ENCODE assay signal across 8 cellular contexts in the genomic region with DNA sequence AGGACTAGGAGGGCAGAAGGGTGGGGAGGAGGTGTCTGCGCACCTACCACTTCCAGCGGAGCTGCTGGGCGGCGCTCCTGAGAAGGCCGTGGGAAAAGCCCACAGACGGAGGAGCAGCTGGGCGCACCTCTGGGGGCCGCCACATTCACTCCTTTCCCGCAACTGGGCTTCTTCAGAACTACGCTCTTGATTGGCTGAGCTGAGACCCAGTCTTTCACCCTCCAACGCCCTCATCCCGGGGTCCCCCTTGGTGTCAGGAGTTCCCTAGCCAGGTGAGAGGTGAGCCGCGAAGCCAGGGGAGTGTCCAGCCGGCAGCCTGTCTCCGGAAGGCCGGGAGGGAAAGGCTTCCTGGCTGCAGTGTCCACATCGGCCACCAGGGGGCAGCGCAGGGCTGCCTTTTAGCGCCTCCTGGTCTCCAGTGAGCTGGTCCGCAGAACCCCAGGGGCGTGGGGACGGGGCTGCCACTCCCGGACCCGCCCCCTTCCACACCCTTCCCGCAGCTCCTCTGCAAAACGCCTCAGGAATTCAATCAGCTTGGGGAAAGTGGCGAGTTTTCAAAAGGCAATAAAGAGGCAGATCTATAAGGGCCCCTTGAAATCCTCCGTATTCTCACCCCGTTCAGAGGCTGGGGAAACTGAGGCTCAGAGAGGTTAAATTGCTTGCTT.
A peak's percentile ranks its signal among the peaks of the same experiment; 100 is the strongest.
DNase-seq lines count a peak whose midpoint lies in the region; TF ChIP-seq lines count a peak whose summit lies in the region.

No MANE protein-coding gene starts in this region.

- TF ChIP-seq POLR2A in stomach (IDR thresholded peaks at IDR 0.05): no peak

- WGBS in stomach, 5 donors: 3 to 6% (median 4%) methylated on average over 24 to 30 of the region's 30 CpGs

- H3K27ac ChIP-seq in RWPE1 (peak overlapping the region; percentile 95), neutrophil (peak overlapping the region; percentile 95), stomach (peak overlapping the region in 4 of 5 donors; percentile 52 to 65 (median 59))

- DNase-seq in SKM-1 (lab: John Stamatoyannopoulos, UW; ENCODE audit: unreplicated experiment) (peak; percentile 55), SKM-1 treated with dmso at 0.1 percent for 144 hours (lab: John Stamatoyannopoulos, UW; ENCODE audit: unreplicated experiment) (no peak), RWPE1 (ENCODE audit: low spot score) (peak; percentile 96), activated gamma-delta T cell treated with Interleukin-2 at 50 U/mL for 16 hours (peak; percentile 74), foreskin melanocyte (peak; percentile 48), stomach (peak; percentile 89)

- H3K27me3 ChIP-seq in neutrophil (peaks cover 50% of the 10 kb centered on the region), stomach (peaks cover 0 to 58% (median 44%) of the 10 kb centered on the region in 3 donors)

- CTCF ChIA-PET in RWPE1 (lab: Yijun Ruan, JAX): interaction anchor here (0.5 to 5.5 kb wide), 42 partner anchors 8 to 901 kb away, joined by 3 to 106 read pairs (median 4); a partner anchor contains a TSS

- H3K36me3 ChIP-seq in neutrophil (peaks cover 5% of the 10 kb centered on the region), stomach (no peaks in the 10 kb centered on the region)

- TF ChIP-seq EP300 in Ishikawa (IDR thresholded peaks at IDR 0.05; ENCODE audit: borderline replicate concordance): no peak
- TF ChIP-seq EP300 in stomach (IDR thresholded peaks at IDR 0.05): no peak

- intact Hi-C loops in stomach (cut with DNase I; ENCODE audit: low total_unique reads): loop anchor here (2.0 kb wide), 1 partner anchor 394 kb away; no protein-coding TSS in a partner anchor

- TF ChIP-seq CTCF in RWPE1 (conservative IDR thresholded peaks at IDR 0.05; ENCODE audit: low read depth): peak; percentile 94
- TF ChIP-seq CTCF in neutrophil (IDR thresholded peaks at IDR 0.05): peak; percentile 98
- peak in 6 of 7 experiments; percentile 97 to 100 (median 98) for TF ChIP-seq CTCF in stomach (IDR thresholded peaks at IDR 0.05)

- H3K4me3 ChIP-seq in neutrophil (ENCODE audit: low read depth in 1 of 2, low read length in 1 of 2) (peak overlapping the region; percentile 58 to 59), stomach (peak overlapping the region; percentile 21 to 25 (median 24))

- POLR2A ChIA-PET in RWPE1 (lab: Yijun Ruan, JAX; ENCODE audit: low non-redundant PET): interaction anchor here (1.0 kb wide), 1 partner anchor 157 kb away, joined by 3 read pairs; no protein-coding TSS in a partner anchor

- H3K9me3 ChIP-seq in neutrophil (no peaks in the 10 kb centered on the region), stomach (no peaks in the 10 kb centered on the region)

- peak; percentile 99 for TF ChIP-seq RAD21 in Ishikawa (IDR thresholded peaks at IDR 0.05; ENCODE audit: low read depth)

- H3K4me1 ChIP-seq in neutrophil (ENCODE audit: control insufficient read depth in 1 of 2, insufficient read depth in 1 of 2, low read depth in 1 of 2, low read length in 1 of 2): peaks cover 54% of the 10 kb centered on the region in 2 experiments
- peaks cover 19 to 45% (median 32%) of the 10 kb centered on the region in 4 donors for H3K4me1 ChIP-seq in stomach

TF ChIP-seq in Ishikawa, 13 proteins besides CTCF, POLR2A, EP300 and RAD21:
- TF ChIP-seq, protein P1, sequence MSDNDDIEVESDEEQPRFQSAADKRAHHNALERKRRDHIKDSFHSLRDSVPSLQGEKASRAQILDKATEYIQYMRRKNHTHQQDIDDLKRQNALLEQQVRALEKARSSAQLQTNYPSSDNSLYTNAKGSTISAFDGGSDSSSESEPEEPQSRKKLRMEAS (IDR thresholded peaks at IDR 0.05): peak; percentile 56; the same call in 1 of the 2 replicates
- TF ChIP-seq TEAD4 (IDR thresholded peaks at IDR 0.05) (no peak), CEBPB (IDR thresholded peaks at IDR 0.05) (no peak), FOXM1 (IDR thresholded peaks at IDR 0.05; ENCODE audit: borderline replicate concordance, low read depth) (peak; percentile 39; the same call in 1 of the 2 replicates), TCF12 (IDR thresholded peaks at IDR 0.05; ENCODE audit: low read depth) (peak; percentile 37; the same call in 1 of the 2 replicates), ZBTB7A (IDR thresholded peaks at IDR 0.05; ENCODE audit: low read depth) (peak; percentile 78), YY1 (IDR thresholded peaks at IDR 0.05; ENCODE audit: low read depth) (no peak), TAF1 (IDR thresholded peaks at IDR 0.05; ENCODE audit: low read depth) (0 out of 2 replicates have a peak, but pooled peaks have one; percentile 13)
- TF ChIP-seq, protein P2, sequence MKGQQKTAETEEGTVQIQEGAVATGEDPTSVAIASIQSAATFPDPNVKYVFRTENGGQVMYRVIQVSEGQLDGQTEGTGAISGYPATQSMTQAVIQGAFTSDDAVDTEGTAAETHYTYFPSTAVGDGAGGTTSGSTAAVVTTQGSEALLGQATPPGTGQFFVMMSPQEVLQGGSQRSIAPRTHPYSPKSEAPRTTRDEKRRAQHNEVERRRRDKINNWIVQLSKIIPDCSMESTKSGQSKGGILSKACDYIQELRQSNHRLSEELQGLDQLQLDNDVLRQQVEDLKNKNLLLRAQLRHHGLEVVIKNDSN (IDR thresholded peaks at IDR 0.05): no peak
